In the genomic region with DNA sequence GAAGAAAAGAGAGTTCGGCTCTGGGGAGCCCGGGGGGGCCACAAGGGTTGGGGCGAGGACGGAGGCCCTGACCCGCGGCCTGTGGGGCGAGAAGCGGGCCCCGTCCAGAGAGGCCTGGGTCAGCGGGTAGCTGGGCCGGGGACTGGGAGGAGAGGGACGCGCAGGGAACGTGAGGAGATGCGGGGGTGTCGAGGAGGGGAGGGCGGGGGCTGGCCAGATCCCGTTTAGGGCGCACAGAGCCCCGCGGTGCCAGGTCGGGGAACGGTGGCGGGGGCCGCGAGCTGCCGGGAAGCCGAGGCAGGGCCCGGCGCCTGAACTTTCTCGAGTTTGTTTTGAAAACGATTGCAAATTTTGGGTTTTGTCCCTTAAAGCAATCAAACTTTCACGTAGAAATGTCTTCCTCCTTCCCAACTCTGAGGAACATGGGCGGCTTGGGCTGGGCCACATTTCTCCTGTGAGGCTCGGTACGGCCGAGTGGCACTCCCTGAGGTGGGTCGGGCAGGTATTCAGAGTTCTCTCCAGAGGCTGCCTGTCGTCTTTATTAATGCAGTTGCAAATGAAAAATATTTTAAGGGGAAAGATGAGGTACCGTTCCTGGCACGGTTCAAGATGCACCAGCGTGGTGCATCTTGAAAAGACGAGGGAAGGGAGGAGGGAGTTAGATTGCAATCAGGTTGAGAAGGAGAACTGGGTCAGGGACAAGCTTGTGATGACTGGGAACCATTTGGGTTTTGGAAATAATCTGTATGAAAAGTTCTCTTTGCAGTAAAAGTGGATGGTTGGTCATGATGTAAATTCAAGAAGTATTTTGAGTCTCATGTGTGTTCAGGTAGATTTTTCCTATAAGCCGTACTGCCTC, we compare ENCODE assay signal across 8 cellular contexts. TPM values are rescaled to one million over a fixed set of nuclear protein-coding genes. Genes with fewer than 3 reads are reported as not detected.
DNase-seq lines count a peak whose midpoint lies in the region; ATAC-seq and TF ChIP-seq lines count a peak whose summit lies in the region.

No MANE protein-coding gene starts in this region.

- H3K27me3 Mint-ChIP-seq in neural crest cell (ENCODE audit: low read depth) = no peaks in the 10 kb centered on the region

- peaks cover 28% of the 10 kb centered on the region for H3K4me1 ChIP-seq in DOHH2 (ENCODE audit: control insufficient read depth, low read length)

- no peak for TF ChIP-seq POLR2A in GM18505 (IDR thresholded peaks at IDR 0.05; ENCODE audit: borderline replicate concordance, extremely low read depth, insufficient read depth, insufficient read length)

- peaks cover 11% of the 10 kb centered on the region for H3K36me3 ChIP-seq in DOHH2 (ENCODE audit: control insufficient read depth, low read length)

- peak overlapping the region; percentile 37; the same call in 1 of the 2 replicates for H3K27ac ChIP-seq in DOHH2 (ENCODE audit: low read depth, low read length)

- no peaks in the 10 kb centered on the region for H3K9me3 ChIP-seq in DOHH2 (ENCODE audit: control insufficient read depth, insufficient read depth, low read length)

- no peaks in the 10 kb centered on the region for H3K9me2 ChIP-seq in DOHH2 (replicated peaks; ENCODE audit: control insufficient read depth, low read length)

- no peaks in the 10 kb centered on the region for H3K36me3 Mint-ChIP-seq in neural crest cell (ENCODE audit: low read depth)

- H3K4me1 Mint-ChIP-seq in neural crest cell = peaks cover 21% of the 10 kb centered on the region

- H3K27ac Mint-ChIP-seq in neural crest cell (ENCODE audit: unreplicated experiment) = no peak overlapping the region

- peak overlapping the region; percentile 97 for H3K4me3 Mint-ChIP-seq in neural crest cell

- ATAC-seq in GM18505 (IDR thresholded peaks at IDR 0.05; ENCODE audit: unreplicated experiment) = no peak
- ATAC-seq in HG03095 (IDR thresholded peaks at IDR 0.05; ENCODE audit: unreplicated experiment) = no peak

- H3K4me3 ChIP-seq in DOHH2 (ENCODE audit: low read length) (peak overlapping the region; percentile 97), fibroblast of pulmonary artery (replicated peaks; ENCODE audit: low read depth, low read length) (peak overlapping the region; percentile 96)

- no peaks in the 10 kb centered on the region for H3K9me3 Mint-ChIP-seq in neural crest cell

- H3K4me2 ChIP-seq in DOHH2 (ENCODE audit: low read length) = peak overlapping the region; percentile 61

- H3F3A ChIP-seq in DOHH2 (ENCODE audit: control insufficient read depth, insufficient read depth) = no peaks in the 10 kb centered on the region

- H4K20me1 ChIP-seq in DOHH2 (ENCODE audit: control insufficient read depth, insufficient read depth, low read depth, low read length) = peaks cover 17% of the 10 kb centered on the region

- TF ChIP-seq CTCF in DOHH2 (IDR thresholded peaks at IDR 0.05; ENCODE audit: low read depth, low read length, poor library complexity, severe bottlenecking) = no peak
- TF ChIP-seq CTCF in fibroblast of pulmonary artery (IDR thresholded peaks at IDR 0.05; ENCODE audit: low read length, missing control alignments) = no peak
- no peak for TF ChIP-seq CTCF in neural crest cell (conservative IDR thresholded peaks at IDR 0.05)

- H3K79me2 ChIP-seq in DOHH2 (ENCODE audit: control insufficient read depth, low read length) = peaks cover 56% of the 10 kb centered on the region

- no peaks in the 10 kb centered on the region for H3K27me3 ChIP-seq in DOHH2 (ENCODE audit: control insufficient read depth, low read length)

- DNase-seq in HuH-7.5 (ENCODE audit: low spot score) (peak; percentile 23), fibroblast of pulmonary artery (ENCODE audit: low read depth) (no peak), neural crest cell (ENCODE audit: low read depth, low spot score) (no peak), NCI-H446 treated with DMSO at 0.1 percent for 48 hours (lab: John Stamatoyannopoulos, UW) (no peak)
- peak; percentile 58 for DNase-seq in activated CD8-positive, alpha-beta memory T cell treated with anti-CD3 and anti-CD28 coated beads for 24 hours

RNA-seq across cellular contexts. Expression of a gene that starts 1.0 kb away (rescaled TPM):
- 31.6 and 33.3 TPM in 2 replicates for total RNA-seq in neural crest cell

Comparison
In these comparisons a context has a peak if more than half of its experiments do, and no peak if none do; other contexts are left out.
1. DNase-seq: peak in HuH-7.5 (single experiment) and activated CD8-positive, alpha-beta memory T cell treated with anti-CD3 and anti-CD28 coated beads for 24 hours (single experiment); none in fibroblast of pulmonary artery (single experiment), neural crest cell (single experiment) and NCI-H446 treated with DMSO at 0.1 percent for 48 hours (single experiment).